In genomic region chr11:36165638-36166389, GRCh38 we compare ENCODE assay signal across 20 cellular contexts.
DNase-seq lines count a peak whose midpoint lies in the region; ATAC-seq, FAIRE-seq and TF ChIP-seq lines count a peak whose summit lies in the region.
"Had no signal": no experiment of that assay in that cellular context is flagged by ENCODE, and none has a peak within 500 bp of the region (broad histone marks: within the 10 kb centered on the region; RNA-seq: fewer than 3 reads in every experiment).

No MANE protein-coding gene starts in this region.

- no peaks in the 10 kb centered on the region for H3K9me3 Mint-ChIP-seq in activated CD4-positive, alpha-beta T cell treated with anti-CD3 and anti-CD28 coated beads for 36 hours (ENCODE audit: low read depth)
- H3K9me3 Mint-ChIP-seq: H9; T-helper 2 cell treated with Interferon-gamma antibody and Interleukin-4, amounts not matched to agents 5 μg/mL and 100 μg/mL, for 36 hours had no signal

- no peak for FAIRE-seq in HepG2 (lab: Jason Lieb, UNC)

- 12% methylated on average over 3 of the region's 3 CpGs for WGBS in HepG2 (ENCODE audit: low lambda C conversion rate)
- 66% methylated on average over 3 of the region's 3 CpGs for WGBS in right lobe of liver (ENCODE audit: insufficient coverage, low coverage, low lambda C conversion rate, missing lambda C conversion rate)
- WGBS in tibial nerve, 2 donors: 48 to 50% methylated on average over 3 of the region's 3 CpGs

- no peak overlapping the region for H2AFZ ChIP-seq in HepG2 (ENCODE audit: low read length)

- H3K9ac ChIP-seq in HepG2 (ENCODE audit: insufficient read depth, low read depth, low read length): no peak overlapping the region
- H3K9ac ChIP-seq in endocrine pancreas (ENCODE audit: control insufficient read depth, insufficient read depth, low read length): no peak overlapping the region
- H3K9ac ChIP-seq: KMS-11 had no signal

- peaks cover 1 to 6% of the 10 kb centered on the region in 2 experiments; a peak in 2 of 5 replicates for H3K27me3 ChIP-seq in HepG2 (ENCODE audit: control insufficient read depth in 1 of 2, insufficient read depth in 2 of 2, low read length in 2 of 2)
- H3K27me3 ChIP-seq in right lobe of liver: no peaks in the 10 kb centered on the region
- H3K27me3 ChIP-seq in endocrine pancreas (ENCODE audit: control insufficient read depth, insufficient read depth, low read length): no peaks in the 10 kb centered on the region
- H3K27me3 ChIP-seq in tibial nerve: no peaks in the 10 kb centered on the region
- H3K27me3 ChIP-seq: colonic mucosa, transverse colon had no signal

- POLR2A ChIA-PET in HepG2 (lab: Yijun Ruan, JAX): no interaction called here
- POLR2A ChIA-PET in activated CD4-positive, alpha-beta T cell treated with anti-CD3 and anti-CD28 coated beads for 36 hours (lab: Charles Lee): no interaction called here

- no peak for TF ChIP-seq EP300 in HepG2 (IDR thresholded peaks at IDR 0.05; ENCODE audit: low read depth in 2 of 2, low read length in 2 of 2)
- no peak for TF ChIP-seq EP300 in HepG2 (CRISPR knock-in tag; IDR thresholded peaks at IDR 0.05; ENCODE audit: borderline replicate concordance)
- TF ChIP-seq EP300 in tibial nerve (IDR thresholded peaks at IDR 0.05): no peak

- H3K27ac ChIP-seq in HepG2 (ENCODE audit: extremely low read length, insufficient read depth, low read length) (no peak overlapping the region), right lobe of liver (no peak overlapping the region), tibial nerve (no peak overlapping the region)
- H3K27ac ChIP-seq: colonic mucosa, KMS-11, left ventricle myocardium inferior, neutrophil, transverse colon had no signal

- no peak for TF ChIP-seq CTCF in HepG2 (CRISPR knock-in tag; IDR thresholded peaks at IDR 0.05)
- no peak for TF ChIP-seq CTCF in right lobe of liver (IDR thresholded peaks at IDR 0.05)
- no peak for TF ChIP-seq CTCF in tibial nerve (IDR thresholded peaks at IDR 0.05)

- H3K9me3 ChIP-seq in HepG2 (ENCODE audit: low read length): no peaks in the 10 kb centered on the region
- no peaks in the 10 kb centered on the region for H3K9me3 ChIP-seq in right lobe of liver
- H3K9me3 ChIP-seq in endocrine pancreas (ENCODE audit: control insufficient read depth, low read length): no peaks in the 10 kb centered on the region
- no peaks in the 10 kb centered on the region for H3K9me3 ChIP-seq in tibial nerve
- H3K9me3 ChIP-seq: colonic mucosa, neutrophil, transverse colon had no signal

- H3K4me3 ChIP-seq in HepG2 (replicated peaks in 1 of 3; ENCODE audit: insufficient read depth in 1 of 3, low read depth in 2 of 3, low read length in 3 of 3) (no peak overlapping the region), right lobe of liver (no peak overlapping the region), endocrine pancreas (ENCODE audit: control insufficient read depth, insufficient read depth, low read length) (peak overlapping the region; percentile 15), tibial nerve (no peak overlapping the region)
- H3K4me3 ChIP-seq: colonic mucosa, left ventricle myocardium inferior, transverse colon had no signal

- no TSS peak for BruUV-seq in HepG2 (replicated peaks; lab: Mats Ljungman, UMichigan)

- H3K36me3 ChIP-seq in HepG2 (replicated peaks in 1 of 2; ENCODE audit: control insufficient read depth in 1 of 2, insufficient read depth in 2 of 2, low read length in 2 of 2) (no peaks in the 10 kb centered on the region), right lobe of liver (no peaks in the 10 kb centered on the region), endocrine pancreas (ENCODE audit: control insufficient read depth, insufficient read depth, low read length) (no peaks in the 10 kb centered on the region), tibial nerve (no peaks in the 10 kb centered on the region)
- H3K36me3 ChIP-seq: colonic mucosa, left ventricle myocardium inferior, neutrophil, transverse colon had no signal

- no peak overlapping the region for H3K4me2 ChIP-seq in HepG2 (ENCODE audit: low read depth, low read length)
- H3K4me2 ChIP-seq: KMS-11 had no signal

- no peak for TF ChIP-seq RAD21 in HepG2 (CRISPR knock-in tag; IDR thresholded peaks at IDR 0.05)

- peaks cover 11% of the 10 kb centered on the region for H3K27me3 Mint-ChIP-seq in activated CD4-positive, alpha-beta T cell treated with anti-CD3 and anti-CD28 coated beads for 36 hours
- H3K27me3 Mint-ChIP-seq: activated naive CD8-positive, alpha-beta T cell had no signal

- H3K79me2 ChIP-seq in HepG2 (ENCODE audit: insufficient read depth, low read length): no peaks in the 10 kb centered on the region

- H3K4me3 Mint-ChIP-seq in activated CD4-positive, alpha-beta T cell treated with anti-CD3 and anti-CD28 coated beads for 36 hours: no peak overlapping the region
- H3K4me3 Mint-ChIP-seq: activated naive CD8-positive, alpha-beta T cell; CD4-positive, CD25-positive, alpha-beta regulatory T cell; H9; T-helper 2 cell treated with Interferon-gamma antibody and Interleukin-4, amounts not matched to agents 5 μg/mL and 100 μg/mL, for 36 hours had no signal

- no peak for DNase-seq in HepG2 (ENCODE audit: low spot score)
- DNase-seq in right lobe of liver: no peak
- peak; percentile 10 for DNase-seq in NCI-H2227 (lab: John Stamatoyannopoulos, UW; ENCODE audit: unreplicated experiment)
- DNase-seq in activated CD4-positive, alpha-beta T cell treated with anti-CD3 and anti-CD28 coated beads for 36 hours: no peak
- DNase-seq in tibial nerve (ENCODE audit: low spot score in 2 of 2): no peak
- no peak for DNase-seq in activated CD4-positive, alpha-beta T cell treated with anti-CD3 and anti-CD28 coated beads, Interleukin-2, amount 50 U/mL, for 48 hours
- no peak for DNase-seq in ureter (ENCODE audit: low spot score)
- DNase-seq: CD4-positive, CD25-positive, alpha-beta regulatory T cell; colonic mucosa; H9; left ventricle myocardium inferior; NCI-H510A treated with DMSO at 0.1 percent for 48 hours; right cardiac atrium; stimulated activated naive CD4-positive, alpha-beta T cell treated with Interleukin-2 at 50 U/mL for 16 hours; transverse colon had no signal

- in situ Hi-C loops in HepG2 (cut with HindIII; ENCODE audit: extremely low pct_ligation_motif_present, low pct_unique_long_range_greater_than_20kb): no loop called here

- no peaks in the 10 kb centered on the region for H3K4me1 Mint-ChIP-seq in activated CD4-positive, alpha-beta T cell treated with anti-CD3 and anti-CD28 coated beads for 36 hours
- H3K4me1 Mint-ChIP-seq: CD4-positive, CD25-positive, alpha-beta regulatory T cell had no signal

- H3K4me1 ChIP-seq in HepG2 (ENCODE audit: insufficient read depth, low read length) (no peaks in the 10 kb centered on the region), right lobe of liver (no peaks in the 10 kb centered on the region), endocrine pancreas (ENCODE audit: control insufficient read depth, insufficient read depth, low read length) (peaks cover 25% of the 10 kb centered on the region), tibial nerve (peaks cover 0 to 10% (median 0%) of the 10 kb centered on the region in 4 donors)
- H3K4me1 ChIP-seq: colonic mucosa had no signal

- CTCF ChIA-PET in HepG2 (lab: Yijun Ruan, JAX; ENCODE audit: low intra/inter-chr PET ratio, low total read pairs): no interaction called here
- CTCF ChIA-PET in activated CD4-positive, alpha-beta T cell treated with anti-CD3 and anti-CD28 coated beads for 36 hours (lab: Charles Lee): interaction anchor here (0.5 kb wide), 1 partner anchor 465 kb away, joined by 4 read pairs; no protein-coding TSS in a partner anchor

- no peak overlapping the region for H3K27ac Mint-ChIP-seq in activated CD4-positive, alpha-beta T cell treated with anti-CD3 and anti-CD28 coated beads for 36 hours
- H3K27ac Mint-ChIP-seq: activated naive CD8-positive, alpha-beta T cell; CD4-positive, CD25-positive, alpha-beta regulatory T cell; H9; T-helper 2 cell treated with Interferon-gamma antibody and Interleukin-4, amounts not matched to agents 5 μg/mL and 100 μg/mL, for 36 hours had no signal

- no peaks in the 10 kb centered on the region for H3K36me3 Mint-ChIP-seq in activated CD4-positive, alpha-beta T cell treated with anti-CD3 and anti-CD28 coated beads for 36 hours (ENCODE audit: low read depth)
- H3K36me3 Mint-ChIP-seq: activated naive CD8-positive, alpha-beta T cell; CD4-positive, CD25-positive, alpha-beta regulatory T cell had no signal

- intact Hi-C loops in HepG2 (cut with micrococcal nuclease; ENCODE audit: unreplicated experiment) (no loop called here), right lobe of liver (cut with DNase I) (no loop called here)
- intact Hi-C loops in activated CD4-positive, alpha-beta T cell treated with anti-CD3 and anti-CD28 coated beads for 36 hours (cut with DNase I, micrococcal nuclease): no loop called here

- TF ChIP-seq POLR2A in HepG2 (IDR thresholded peaks at IDR 0.05; ENCODE audit: insufficient read depth in 1 of 2, low read depth in 2 of 2, low read length in 2 of 2) (no peak), right lobe of liver (IDR thresholded peaks at IDR 0.05) (no peak), tibial nerve (IDR thresholded peaks at IDR 0.05) (no peak)

- ATAC-seq in HepG2: no peak
- no peak for ATAC-seq in right lobe of liver
- ATAC-seq in activated CD4-positive, alpha-beta T cell treated with anti-CD3 and anti-CD28 coated beads for 36 hours: no peak
- ATAC-seq: right cardiac atrium had no signal

- H4K20me1 ChIP-seq in HepG2 (ENCODE audit: insufficient read depth, low read length): no peaks in the 10 kb centered on the region

TF ChIP-seq in HepG2, 621 proteins besides CTCF, POLR2A, EP300 and RAD21:
- TF ChIP-seq IKZF4 (CRISPR knock-in tag; IDR thresholded peaks at IDR 0.05; ENCODE audit: borderline replicate concordance, low read depth, not compliant biosample characterization): no peak
- TF ChIP-seq HNRNPK (IDR thresholded peaks at IDR 0.05; ENCODE audit: low read depth, low read length, poor library complexity, severe bottlenecking): peak; percentile 87
